ENCODE assay signal across 8 cellular contexts in genomic region chr10:59907918-59908807, GRCh38. TPM values are rescaled to one million over a fixed set of nuclear protein-coding genes. Genes with fewer than 3 reads are reported as not detected.
DNase-seq lines count a peak whose midpoint lies in the region; ATAC-seq and TF ChIP-seq lines count a peak whose summit lies in the region.

No MANE protein-coding gene starts in this region.

- H3K9me3 Mint-ChIP-seq in Caco-2 (ENCODE audit: unreplicated experiment) (peaks cover 8% of the 10 kb centered on the region), endodermal cell (peaks cover 8% of the 10 kb centered on the region), mesothelial cell of epicardium (peaks cover 6% of the 10 kb centered on the region)

- peak overlapping the region; percentile 92 for H3K27ac Mint-ChIP-seq in Caco-2 (ENCODE audit: unreplicated experiment)
- H3K27ac Mint-ChIP-seq in endodermal cell = peak overlapping the region; percentile 99
- peak overlapping the region; percentile 98 for H3K27ac Mint-ChIP-seq in mesothelial cell of epicardium

- POLR2A ChIA-PET in Caco-2 (lab: Charles Lee) = interaction anchor here (1.0 kb wide), 1 partner anchor 232 kb away, joined by 4 read pairs; no protein-coding TSS in a partner anchor

- peak overlapping the region; percentile 73 for H3K9ac ChIP-seq in endodermal cell (ENCODE audit: extremely low read depth, low read length, poor library complexity, severe bottlenecking)

- BruUV-seq in Caco-2 (replicated peaks; lab: Mats Ljungman, UMichigan) = no TSS peak

- peak overlapping the region; percentile 75 for H3K27ac ChIP-seq in endodermal cell (ENCODE audit: low read depth, low read length)

- TF ChIP-seq CTCF in Caco-2 (IDR thresholded peaks at IDR 0.05; ENCODE audit: insufficient read depth in 1 of 2, low read depth in 1 of 2, low read length in 1 of 2, severe bottlenecking in 1 of 2, unreplicated experiment in 1 of 2) (no peak), endodermal cell (conservative IDR thresholded peaks at IDR 0.05) (no peak), mesothelial cell of epicardium (IDR thresholded peaks at IDR 0.05; ENCODE audit: unreplicated experiment) (no peak)

- H3K4me1 ChIP-seq in Caco-2 (peaks cover 27% of the 10 kb centered on the region), endodermal cell (ENCODE audit: control insufficient read depth, insufficient read depth, low read length) (peaks cover 16% of the 10 kb centered on the region)

- peak overlapping the region; percentile 99 for H3K4me3 Mint-ChIP-seq in Caco-2 (ENCODE audit: unreplicated experiment)
- H3K4me3 Mint-ChIP-seq in endodermal cell = peak overlapping the region; percentile 93
- peak overlapping the region; percentile 91 for H3K4me3 Mint-ChIP-seq in mesothelial cell of epicardium

- H3K27me3 Mint-ChIP-seq in Caco-2 (ENCODE audit: insufficient read depth, unreplicated experiment) (no peaks in the 10 kb centered on the region), endodermal cell (ENCODE audit: insufficient read depth) (no peaks in the 10 kb centered on the region), mesothelial cell of epicardium (ENCODE audit: low read depth) (no peaks in the 10 kb centered on the region)

- CTCF ChIA-PET in Caco-2 (lab: Charles Lee) = interaction anchor here (0.6 to 1.6 kb wide), 7 partner anchors 43 to 123 kb away, joined by 3 to 12 read pairs (median 3); no protein-coding TSS in a partner anchor

- DNase-seq in Caco-2 (peak; percentile 59 to 62), LoVo (ENCODE audit: low spot score) (peak; percentile 73), endodermal cell (peak; percentile 89), mesothelial cell of epicardium (ENCODE audit: low spot score in 2 of 2, unreplicated experiment in 2 of 2) (no peak), posterior vena cava (ENCODE audit: low spot score) (no peak)
- peak; percentile 30 to 32 for DNase-seq in activated CD4-positive, alpha-beta T cell treated with anti-CD3 and anti-CD28 coated beads, Interleukin-2, amount 50 U/mL, for 4 hours
- DNase-seq in stimulated activated naive CD4-positive, alpha-beta T cell treated with Interleukin-2 at 50 U/mL for 16 hours (lab: John Stamatoyannopoulos, UW) = peak; percentile 34

- H3K9me3 ChIP-seq in Caco-2 (peaks cover 7% of the 10 kb centered on the region), endodermal cell (ENCODE audit: control insufficient read depth, low read length) (peaks cover 5% of the 10 kb centered on the region)

- intact Hi-C loops in Caco-2 (cut with micrococcal nuclease; ENCODE audit: unreplicated experiment) (loop anchor here (1.0 to 2.0 kb wide), 4 partner anchors 31 to 133 kb away; no protein-coding TSS in a partner anchor), posterior vena cava (cut with DNase I) (loop anchor here (10.0 kb wide), 2 partner anchors 63 to 283 kb away; no protein-coding TSS in a partner anchor)

- peaks cover 14% of the 10 kb centered on the region for H3K36me3 Mint-ChIP-seq in Caco-2 (ENCODE audit: insufficient read depth, unreplicated experiment)
- no peaks in the 10 kb centered on the region for H3K36me3 Mint-ChIP-seq in endodermal cell (ENCODE audit: low read depth)
- H3K36me3 Mint-ChIP-seq in mesothelial cell of epicardium = peaks cover 6% of the 10 kb centered on the region

- peak overlapping the region; percentile 93 for H3K4me3 ChIP-seq in Caco-2 (ENCODE audit: low read depth, low read length)
- H3K4me3 ChIP-seq in endodermal cell (ENCODE audit: low read length) = peak overlapping the region; percentile 88

- ATAC-seq in GM21423 (IDR thresholded peaks at IDR 0.05; ENCODE audit: unreplicated experiment) = peak; percentile 30

- H3K4me1 Mint-ChIP-seq in Caco-2 (ENCODE audit: low read depth, unreplicated experiment) (peaks cover 34% of the 10 kb centered on the region), endodermal cell (peaks cover 37% of the 10 kb centered on the region), mesothelial cell of epicardium (peaks cover 65% of the 10 kb centered on the region)

- H3K27me3 ChIP-seq in Caco-2 (replicated peaks; ENCODE audit: control insufficient read depth, insufficient read depth, low read length) (no peaks in the 10 kb centered on the region), endodermal cell (ENCODE audit: control insufficient read depth, insufficient read depth, low read length, poor library complexity, severe bottlenecking) (no peaks in the 10 kb centered on the region)

- 4 to 7% methylated on average over 8 to 9 of the region's 9 CpGs for WGBS in endodermal cell (ENCODE audit: insufficient coverage in 1 of 2, insufficient read length in 1 of 2), 2 experiments

- H3K36me3 ChIP-seq in Caco-2 (ENCODE audit: control insufficient read depth, insufficient read depth, low read length) (no peaks in the 10 kb centered on the region), endodermal cell (ENCODE audit: control insufficient read depth, insufficient read depth, low read length) (no peaks in the 10 kb centered on the region)

RNA-seq across cellular contexts. Expression of gene CCDC6, which starts 1.8 kb away (rescaled TPM):
- total RNA-seq in Caco-2 (2022) (113 and 116 TPM in 2 replicates), endodermal cell (10 to 100 TPM; 29.3 to 30.4 TPM), mesothelial cell of epicardium (49.3 to 51.4 TPM (median 50.5 TPM) in 3 replicates), posterior vena cava (10 to 100 TPM; 60.4 to 64.3 TPM)
- polyA plus RNA-seq in endodermal cell (2013, experiment 1 of 2) = 28.3 TPM
- polyA plus RNA-seq in endodermal cell (2013, experiment 2 of 2) = 27.9 TPM

Comparison
In these comparisons a context has a peak if more than half of its experiments do, and no peak if none do; other contexts are left out.
1. DNase-seq: peak in Caco-2 (2 of 2), LoVo (single experiment), activated CD4-positive, alpha-beta T cell treated with anti-CD3 and anti-CD28 coated beads, Interleukin-2, amount 50 U/mL, for 4 hours (2 of 2), endodermal cell (single experiment) and stimulated activated naive CD4-positive, alpha-beta T cell treated with Interleukin-2 at 50 U/mL for 16 hours (single experiment); none in mesothelial cell of epicardium (0 of 2) and posterior vena cava (single experiment).
2. Peak in every context shown above with its lines, with median percentiles within 50 percentile points of each other: H3K27ac Mint-ChIP-seq and H3K4me3 Mint-ChIP-seq.